ENCODE assay signal across 8 cellular contexts in genomic region chr10:119028900-119029612, GRCh38. TPM values are rescaled to one million over a fixed set of nuclear protein-coding genes. Genes with fewer than 3 reads are reported as not detected.
DNase-seq lines count a peak whose midpoint lies in the region; ATAC-seq and TF ChIP-seq lines count a peak whose summit lies in the region.

No MANE protein-coding gene starts in this region.

- peaks cover 8% of the 10 kb centered on the region for H3K27me3 Mint-ChIP-seq in activated T-helper 1 cell treated with anti-CD3 and anti-CD28 coated beads, Interleukin-12 subunit alpha, Interleukin-12 subunit beta, Interleukin-2, Interleukin-4 antibody, amounts not matched to agents 30 ng/mL and 10 ng/mL and 1 ng/mL, durations not matched to agents 14 hours and 24 hours and 36 hours (ENCODE audit: insufficient read depth)
- peaks cover 30 to 51% (median 41%) of the 10 kb centered on the region in 3 donors for H3K27me3 Mint-ChIP-seq in naive B cell

- H2AFZ ChIP-seq in PC-9, result no peak overlapping the region

- BruUV-seq in PC-9 (replicated peaks; lab: Mats Ljungman, UMichigan), result no TSS peak

- H3K27ac ChIP-seq in PC-9, result no peak overlapping the region

- peaks cover 27% of the 10 kb centered on the region for H3K79me2 ChIP-seq in PC-9 (ENCODE audit: low read depth)

- ATAC-seq in GM21360 (IDR thresholded peaks at IDR 0.05; ENCODE audit: unreplicated experiment), result peak; percentile 59
- ATAC-seq in naive B cell (ENCODE audit: low read depth in 2 of 2), result peak; percentile 30 to 35

- no peaks in the 10 kb centered on the region for H3K9me3 Mint-ChIP-seq in activated T-helper 1 cell treated with anti-CD3 and anti-CD28 coated beads, Interleukin-12 subunit alpha, Interleukin-12 subunit beta, Interleukin-2, Interleukin-4 antibody, amounts not matched to agents 30 ng/mL and 10 ng/mL and 1 ng/mL, durations not matched to agents 14 hours and 24 hours and 36 hours
- H3K9me3 Mint-ChIP-seq in naive B cell, result peaks cover 0 to 2% (median 0%) of the 10 kb centered on the region in 7 donors

- CTCF ChIA-PET in PC-9 (lab: Charles Lee), result no interaction called here

- H4K20me1 ChIP-seq in PC-9 (ENCODE audit: insufficient read depth), result peaks cover 18% of the 10 kb centered on the region

- no peaks in the 10 kb centered on the region for H3K9me2 ChIP-seq in PC-9 (ENCODE audit: insufficient read depth)

- peaks cover 5% of the 10 kb centered on the region; the same call in 1 of the 2 replicates for H3K36me3 ChIP-seq in PC-9 (ENCODE audit: low read depth)

- POLR2A ChIA-PET in PC-9 (lab: Charles Lee; ENCODE audit: unreplicated experiment), result interaction anchor here (0.5 to 0.7 kb wide), 2 partner anchors 28 to 437 kb away, joined by 5 to 41 read pairs; no protein-coding TSS in a partner anchor

- H3K4me3 ChIP-seq in PC-9, result peak overlapping the region; percentile 26; the same call in 1 of the 2 replicates

- peaks cover 46% of the 10 kb centered on the region for H3K4me1 ChIP-seq in PC-9 (replicated peaks; ENCODE audit: insufficient read depth)

- H3K36me3 Mint-ChIP-seq in activated T-helper 1 cell treated with anti-CD3 and anti-CD28 coated beads, Interleukin-12 subunit alpha, Interleukin-12 subunit beta, Interleukin-2, Interleukin-4 antibody, amounts not matched to agents 30 ng/mL and 10 ng/mL and 1 ng/mL, durations not matched to agents 14 hours and 24 hours and 36 hours (ENCODE audit: low read depth), result peaks cover 17% of the 10 kb centered on the region
- H3K36me3 Mint-ChIP-seq in naive B cell, result peaks cover 3 to 13% of the 10 kb centered on the region in 2 donors

- H3K27me3 ChIP-seq in PC-9 (ENCODE audit: insufficient read depth, low read depth), result no peaks in the 10 kb centered on the region

- no peaks in the 10 kb centered on the region for H3K9me3 ChIP-seq in PC-9 (ENCODE audit: insufficient read depth, low read depth)

- H3F3A ChIP-seq in PC-9 (ENCODE audit: insufficient read depth, low read depth), result peaks cover 31% of the 10 kb centered on the region; the same call in 1 of the 2 replicates

- peak overlapping the region; percentile 76 for H3K4me3 Mint-ChIP-seq in activated T-helper 1 cell treated with anti-CD3 and anti-CD28 coated beads, Interleukin-12 subunit alpha, Interleukin-12 subunit beta, Interleukin-2, Interleukin-4 antibody, amounts not matched to agents 30 ng/mL and 10 ng/mL and 1 ng/mL, durations not matched to agents 14 hours and 24 hours and 36 hours
- H3K4me3 Mint-ChIP-seq in naive B cell, result peak overlapping the region; percentile 71 to 89 (median 82)

- H3K4me2 ChIP-seq in PC-9, result peak overlapping the region; percentile 55; the same call in 1 of the 2 replicates

- intact Hi-C loops in PC-9 (cut with micrococcal nuclease; ENCODE audit: unreplicated experiment), result loop anchor here (5.0 kb wide), 2 partner anchors 232 to 272 kb away; no protein-coding TSS in a partner anchor
- intact Hi-C loops in activated T-helper 1 cell treated with anti-CD3 and anti-CD28 coated beads, Interleukin-12 subunit alpha, Interleukin-12 subunit beta, Interleukin-2, Interleukin-4 antibody, amounts not matched to agents 30 ng/mL and 10 ng/mL and 1 ng/mL, durations not matched to agents 14 hours and 24 hours and 36 hours (cut with micrococcal nuclease), result no loop called here

- no peak; the same call in 1 of the 2 replicates for TF ChIP-seq CTCF in PC-9 (conservative IDR thresholded peaks at IDR 0.05)

- H3K4me1 Mint-ChIP-seq in activated T-helper 1 cell treated with anti-CD3 and anti-CD28 coated beads, Interleukin-12 subunit alpha, Interleukin-12 subunit beta, Interleukin-2, Interleukin-4 antibody, amounts not matched to agents 30 ng/mL and 10 ng/mL and 1 ng/mL, durations not matched to agents 14 hours and 24 hours and 36 hours (ENCODE audit: low read depth), result peaks cover 19% of the 10 kb centered on the region
- H3K4me1 Mint-ChIP-seq in naive B cell, result peaks cover 12 to 23% (median 15%) of the 10 kb centered on the region in 3 donors

- no peak overlapping the region for H3K27ac Mint-ChIP-seq in activated T-helper 1 cell treated with anti-CD3 and anti-CD28 coated beads, Interleukin-12 subunit alpha, Interleukin-12 subunit beta, Interleukin-2, Interleukin-4 antibody, amounts not matched to agents 30 ng/mL and 10 ng/mL and 1 ng/mL, durations not matched to agents 14 hours and 24 hours and 36 hours
- H3K27ac Mint-ChIP-seq in naive B cell, result peak overlapping the region in 2 of 6 donors; percentile 44 to 73

- DNase-seq in COLO829 (ENCODE audit: low spot score) (peak; percentile 57), HUDEP-2 (lab: John Stamatoyannopoulos, UW; ENCODE audit: unreplicated experiment in 76 of 76) (peak in 73 of 76 experiments; percentile 39 to 91 (median 81)), PC-9 (peak; percentile 58 to 79), fibroblast of gingiva (ENCODE audit: low read depth) (peak; percentile 82), naive B cell (peak; percentile 57)
- peak; percentile 78 for DNase-seq in activated T-helper 1 cell treated with anti-CD3 and anti-CD28 coated beads, Interleukin-12 subunit alpha, Interleukin-12 subunit beta, Interleukin-2, Interleukin-4 antibody, amounts not matched to agents 30 ng/mL and 10 ng/mL and 1 ng/mL, durations not matched to agents 14 hours and 24 hours and 36 hours (ENCODE audit: low spot score)
- DNase-seq in stimulated activated CD8-positive, alpha-beta memory T cell treated with anti-CD3 and anti-CD28 coated beads, Interleukin-7, amount 100 ng/mL, for 4 hours (ENCODE audit: low read depth in 2 of 2), result peak; percentile 66 to 82

RNA-seq across cellular contexts. Expression of gene NANOS1, which starts 0.5 kb away (rescaled TPM):
- total RNA-seq in PC-9 (2021), result 5.2 and 7.2 TPM in 2 replicates
- 0.73 and 1.0 TPM in 2 replicates for total RNA-seq in activated T-helper 1 cell treated with anti-CD3 and anti-CD28 coated beads, Interleukin-12 subunit alpha, Interleukin-12 subunit beta, Interleukin-2, Interleukin-4 antibody, amounts not matched to agents 30 ng/mL and 10 ng/mL and 1 ng/mL, durations not matched to agents 14 hours and 24 hours and 36 hours
- not detected for polyA plus RNA-seq in naive B cell (ENCODE audit: low read depth in 6 of 6)

RNA-seq across cellular contexts. Expression of gene EIF3A, which starts 51.6 kb away (rescaled TPM):
- total RNA-seq in PC-9 (2021), result 85.5 and 102 TPM in 2 replicates
- 181 and 183 TPM in 2 replicates for total RNA-seq in activated T-helper 1 cell treated with anti-CD3 and anti-CD28 coated beads, Interleukin-12 subunit alpha, Interleukin-12 subunit beta, Interleukin-2, Interleukin-4 antibody, amounts not matched to agents 30 ng/mL and 10 ng/mL and 1 ng/mL, durations not matched to agents 14 hours and 24 hours and 36 hours
- 10 to 100 TPM; 23.4 to 47.8 (median 32.0) TPM for polyA plus RNA-seq in naive B cell (ENCODE audit: low read depth in 6 of 6)
